In genomic region chr5:125059255-125060050, GRCh38 we compare ENCODE assay signal across 14 cellular contexts.
DNase-seq lines count a peak whose midpoint lies in the region; FAIRE-seq and TF ChIP-seq lines count a peak whose summit lies in the region.
"Had no signal": no experiment of that assay in that cellular context is flagged by ENCODE, and none has a peak within 500 bp of the region (broad histone marks: within the 10 kb centered on the region; RNA-seq: fewer than 3 reads in every experiment).

No MANE protein-coding gene starts in this region.

- no peak overlapping the region for H3K4me3 Mint-ChIP-seq in astrocyte (ENCODE audit: unreplicated experiment)

- H3K27ac ChIP-seq in HUES64 (ENCODE audit: low read depth, low read length) (peak overlapping the region; percentile 10; the same call in 1 of the 2 replicates), astrocyte (ENCODE audit: low read depth, low read length) (no peak overlapping the region), transverse colon (no peak overlapping the region), dorsolateral prefrontal cortex (no peak overlapping the region)
- H3K27ac ChIP-seq: stomach had no signal

- no peaks in the 10 kb centered on the region for H3K27me3 Mint-ChIP-seq in astrocyte (ENCODE audit: low read depth, unreplicated experiment)

- DNase-seq in Caki2 (ENCODE audit: low read depth) (peak; percentile 10), astrocyte (ENCODE audit: low read depth) (peak; percentile 44), kidney tubule cell (ENCODE audit: low spot score) (peak; percentile 25), transverse colon (no peak), dorsolateral prefrontal cortex (no peak), GM13976 (ENCODE audit: low spot score) (no peak)
- no peak for DNase-seq in activated naive CD4-positive, alpha-beta T cell treated with anti-CD3 and anti-CD28 coated beads, Interleukin-2, amount 50 U/mL, for 16 hours
- DNase-seq: activated gamma-delta T cell, NCI-H1436, stomach, T1000 had no signal

- H3K9ac ChIP-seq in HUES64 (ENCODE audit: low read depth, low read length) (no peak overlapping the region), astrocyte (ENCODE audit: low read length) (no peak overlapping the region)

- no peak for TF ChIP-seq EP300 in transverse colon (IDR thresholded peaks at IDR 0.05; ENCODE audit: low read depth)

- peaks cover 62% of the 10 kb centered on the region for H3K4me1 ChIP-seq in HUES64 (ENCODE audit: insufficient read depth, low read length)
- H3K4me1 ChIP-seq in astrocyte (ENCODE audit: insufficient read depth, low read length), result peaks cover 11% of the 10 kb centered on the region
- H3K4me1 ChIP-seq in transverse colon, result peaks cover 0 to 10% (median 0%) of the 10 kb centered on the region in 4 donors

- H3K9me3 ChIP-seq in HUES64 (ENCODE audit: insufficient read depth, low read depth, low read length) (no peaks in the 10 kb centered on the region), astrocyte (ENCODE audit: insufficient read depth, low read depth, low read length) (no peaks in the 10 kb centered on the region), transverse colon (no peaks in the 10 kb centered on the region)
- H3K9me3 ChIP-seq: breast epithelium, stomach had no signal

- no peaks in the 10 kb centered on the region for H4K20me1 ChIP-seq in astrocyte (ENCODE audit: insufficient read depth, low read length)

- 50% methylated on average over 4 of the region's 4 CpGs for WGBS in HUES64
- 62 to 66% methylated on average over 2 to 4 of the region's 4 CpGs for WGBS in transverse colon (ENCODE audit: low coverage in 1 of 2), 2 donors

- FAIRE-seq in astrocyte (lab: Jason Lieb, UNC), result no peak
- FAIRE-seq: GM18507 had no signal

- in situ Hi-C loops in Caki2 (cut with HindIII; ENCODE audit: low pct_unique_long_range_greater_than_20kb, low sequenced_read_pairs), result no loop called here
- in situ Hi-C loops in transverse colon (cut with MboI; ENCODE audit: low pct_ligation_motif_present in 1 of 4, low pct_unique_long_range_greater_than_20kb in 1 of 4, low sequenced_read_pairs in 3 of 4), result no loop called here
- in situ Hi-C loops in GM13976 (cut with MboI; ENCODE audit: low sequenced_read_pairs, unreplicated experiment), result no loop called here

- TF ChIP-seq CTCF in astrocyte (IDR thresholded peaks at IDR 0.05; ENCODE audit: insufficient read depth, low read depth, low read length) (no peak), transverse colon (IDR thresholded peaks at IDR 0.05) (no peak), dorsolateral prefrontal cortex (IDR thresholded peaks at IDR 0.05 in 54 of 56, conservative IDR thresholded peaks at IDR 0.05 in 2 of 56; ENCODE audit: low read depth in 1 of 56, partially characterized antibody in 56 of 56) (no peak), GM13976 (IDR thresholded peaks at IDR 0.05; ENCODE audit: borderline replicate concordance, control extremely low read depth, extremely low read depth, insufficient read depth, missing control alignments) (no peak)

- H3K4me1 Mint-ChIP-seq in astrocyte (ENCODE audit: low read depth, unreplicated experiment), result peaks cover 23% of the 10 kb centered on the region

- no peaks in the 10 kb centered on the region for H3K36me3 Mint-ChIP-seq in astrocyte (ENCODE audit: low read depth, unreplicated experiment)

- H3K27ac Mint-ChIP-seq in astrocyte (ENCODE audit: unreplicated experiment), result no peak overlapping the region

- TF ChIP-seq POLR2A in transverse colon (IDR thresholded peaks at IDR 0.05), result no peak

- no peaks in the 10 kb centered on the region for H3K79me2 ChIP-seq in astrocyte (ENCODE audit: insufficient read depth, low read length)

- no peak overlapping the region for H2AFZ ChIP-seq in astrocyte (ENCODE audit: low read depth, low read length)

- peak overlapping the region; percentile 18 for H3K4me2 ChIP-seq in astrocyte (ENCODE audit: low read length)

- H3K4me3 ChIP-seq in HUES64 (ENCODE audit: low read length) (no peak overlapping the region), astrocyte (ENCODE audit: insufficient read depth, low read depth, low read length) (no peak overlapping the region), transverse colon (no peak overlapping the region), dorsolateral prefrontal cortex (no peak overlapping the region)
- H3K4me3 ChIP-seq: stomach had no signal

- intact Hi-C loops in transverse colon (cut with DNase I; ENCODE audit: low total_unique reads) (no loop called here), dorsolateral prefrontal cortex (cut with DNase I) (loop anchor here (10.0 kb wide), 3 partner anchors 135 to 305 kb away; no protein-coding TSS in a partner anchor)

- no peaks in the 10 kb centered on the region for H3K27me3 ChIP-seq in HUES64 (ENCODE audit: insufficient read depth, low read length)
- H3K27me3 ChIP-seq in astrocyte (ENCODE audit: insufficient read depth, low read length), result no peaks in the 10 kb centered on the region
- no peaks in the 10 kb centered on the region for H3K27me3 ChIP-seq in transverse colon
- H3K27me3 ChIP-seq in dorsolateral prefrontal cortex, result no peaks in the 10 kb centered on the region
- H3K27me3 ChIP-seq: breast epithelium, stomach had no signal

- H3K36me3 ChIP-seq in HUES64 (ENCODE audit: insufficient read depth, low read length), result no peaks in the 10 kb centered on the region
- no peaks in the 10 kb centered on the region for H3K36me3 ChIP-seq in astrocyte (ENCODE audit: insufficient read depth, low read length)
- no peaks in the 10 kb centered on the region for H3K36me3 ChIP-seq in transverse colon
- H3K36me3 ChIP-seq: breast epithelium, stomach had no signal

- peaks cover 2% of the 10 kb centered on the region for H3K9me3 Mint-ChIP-seq in astrocyte (ENCODE audit: unreplicated experiment)

Comparison
In these comparisons a context has a peak if more than half of its experiments do, and no peak if none do; other contexts are left out.
1. DNase-seq: peak in Caki2 (single experiment), astrocyte (single experiment) and kidney tubule cell (single experiment); none in transverse colon (single experiment), activated naive CD4-positive, alpha-beta T cell treated with anti-CD3 and anti-CD28 coated beads, Interleukin-2, amount 50 U/mL, for 16 hours (single experiment), dorsolateral prefrontal cortex (0 of 10) and GM13976 (single experiment).